Comparison of ENCODE assay signal across 32 cellular contexts in genomic region chr14:69499436-69499835, GRCh38. TPM values are rescaled to one million over a fixed set of nuclear protein-coding genes. Genes with fewer than 3 reads are reported as not detected.
"Had no signal": no experiment of that assay in that cellular context is flagged by ENCODE, and none has a peak within 500 bp of the region (broad histone marks: within the 10 kb centered on the region; RNA-seq: fewer than 3 reads in every experiment).

No MANE protein-coding gene starts in this region.

- H3K9me3 Mint-ChIP-seq: activated CD4-positive, alpha-beta memory T cell treated with anti-CD3 and anti-CD28 coated beads for 36 hours; activated CD4-positive, alpha-beta T cell treated with anti-CD3 and anti-CD28 coated beads, Interleukin-2, amount 10 ng/mL, durations not matched to agents 24 days and 14 days; activated naive CD4-positive, alpha-beta T cell treated with anti-CD3 and anti-CD28 coated beads for 36 hours; activated naive CD4-positive, alpha-beta T cell treated with anti-CD3 and anti-CD28 coated beads, Interleukin-2, amount 50 U/mL, for 24 hours; activated naive CD8-positive, alpha-beta T cell treated with anti-CD3 and anti-CD28 coated beads for 36 hours; activated naive CD8-positive, alpha-beta T cell treated with anti-CD3 and anti-CD28 coated beads, Interleukin-2, amount 50 U/mL, for 24 hours; activated T-helper 1 cell treated with anti-CD3 and anti-CD28 coated beads, Interleukin-12 subunit alpha, Interleukin-12 subunit beta, Interleukin-2, Interleukin-4 antibody, amounts not matched to agents 30 ng/mL and 10 ng/mL and 1 ng/mL, durations not matched to agents 14 hours and 24 hours and 36 hours; activated T-helper 2 cell treated with anti-CD3 and anti-CD28 coated beads, Interferon-gamma antibody, Interleukin-2, Interleukin-4, amounts not matched to agents 10 μg/mL and 5 μg/mL and 100 μg/mL, durations not matched to agents 14 hours and 24 hours and 36 hours; dendritic cell treated with granulocyte-macrophage colony-stimulating factor and Interleukin-4, amounts not matched to agents 40 ng/mL and 50 ng/mL, for 4 days; endodermal cell had no signal

- ATAC-seq: activated CD4-positive, alpha-beta T cell treated with anti-CD3 and anti-CD28 coated beads for 36 hours; activated CD8-positive, alpha-beta memory T cell treated with anti-CD3 and anti-CD28 coated beads, Interleukin-2, amount 10 ng/mL, durations not matched to agents 7 days and 5 days; activated CD8-positive, alpha-beta T cell treated with anti-CD3 and anti-CD28 coated beads, Interleukin-2, amount 10 ng/mL, durations not matched to agents 7 days and 5 days; activated naive CD8-positive, alpha-beta T cell treated with anti-CD3 and anti-CD28 coated beads, Interleukin-2, amount 50 U/mL, for 24 hours; body of pancreas; esophagus mucosa; heart right ventricle had no signal

- H3K36me3 Mint-ChIP-seq: activated CD4-positive, alpha-beta memory T cell treated with anti-CD3 and anti-CD28 coated beads for 36 hours; activated CD8-positive, alpha-beta memory T cell treated with anti-CD3 and anti-CD28 coated beads, Interleukin-2, amount 10 ng/mL, durations not matched to agents 7 days and 5 days; activated naive CD4-positive, alpha-beta T cell treated with anti-CD3 and anti-CD28 coated beads, Interleukin-2, amount 50 U/mL, for 24 hours; activated naive CD8-positive, alpha-beta T cell treated with anti-CD3 and anti-CD28 coated beads for 36 hours had no signal

- H3K4me3 ChIP-seq: adrenal gland, body of pancreas, coronary artery, dorsolateral prefrontal cortex, heart right ventricle had no signal

- FAIRE-seq: frontal cortex had no signal

- H3K27me3 Mint-ChIP-seq: activated naive CD8-positive, alpha-beta T cell treated with anti-CD3 and anti-CD28 coated beads, Interleukin-2, amount 50 U/mL, for 24 hours had no signal

- H3K36me3 ChIP-seq: adrenal gland, heart right ventricle had no signal

- DNase-seq: activated CD4-positive, alpha-beta memory T cell treated with anti-CD3 and anti-CD28 coated beads for 36 hours; activated CD4-positive, alpha-beta T cell treated with anti-CD3 and anti-CD28 coated beads for 36 hours; activated CD4-positive, alpha-beta T cell treated with anti-CD3 and anti-CD28 coated beads, Interleukin-2, amount 10 ng/mL, durations not matched to agents 24 days and 14 days; activated CD4-positive, CD25-positive, alpha-beta regulatory T cell; activated CD4-positive, CD25-positive, alpha-beta regulatory T cell treated with anti-CD3 and anti-CD28 coated beads, Interleukin-2, amount 50 U/mL, for 72 hours; activated CD8-positive, alpha-beta memory T cell treated with anti-CD3 and anti-CD28 coated beads, Interleukin-2, amount 10 ng/mL, durations not matched to agents 7 days and 5 days; activated CD8-positive, alpha-beta memory T cell treated with anti-CD3 and anti-CD28 coated beads, Interleukin-2, amount 50 U/mL, for 4 hours; activated CD8-positive, alpha-beta T cell treated with anti-CD3 and anti-CD28 coated beads, Interleukin-2, amount 10 ng/mL, durations not matched to agents 7 days and 5 days; activated effector memory CD4-positive, alpha-beta T cell treated with anti-CD3 and anti-CD28 coated beads, Interleukin-2, amount 50 U/mL, for 16 hours; activated naive CD4-positive, alpha-beta T cell treated with anti-CD3 and anti-CD28 coated beads for 36 hours; activated naive CD8-positive, alpha-beta T cell treated with anti-CD3 and anti-CD28 coated beads for 36 hours; activated naive CD8-positive, alpha-beta T cell treated with anti-CD3 and anti-CD28 coated beads, Interleukin-2, amount 50 U/mL, for 24 hours; activated T-cell treated with anti-CD3 and anti-CD28 coated beads, Interleukin-2, amount 50 U/mL, for 1 hour; activated T-cell treated with anti-CD3 and anti-CD28 coated beads, Interleukin-2, amount 50 U/mL, for 48 hours; adrenal gland; amygdala; aorta; body of pancreas; central memory CD4-positive, alpha-beta T cell; dorsolateral prefrontal cortex; effector memory CD4-positive, alpha-beta T cell; endodermal cell; foreskin fibroblast; heart right ventricle; T-helper 2 cell had no signal

- H3K27me3 ChIP-seq: adrenal gland, body of pancreas had no signal

- H3K27ac ChIP-seq: adrenal gland, body of pancreas, coronary artery, heart right ventricle had no signal

- H3K9me3 ChIP-seq: adrenal gland, body of pancreas, heart right ventricle had no signal

- H3K4me1 Mint-ChIP-seq: activated CD4-positive, alpha-beta T cell treated with anti-CD3 and anti-CD28 coated beads for 36 hours; activated CD4-positive, alpha-beta T cell treated with anti-CD3 and anti-CD28 coated beads, Interleukin-2, amount 10 ng/mL, durations not matched to agents 24 days and 14 days; activated CD8-positive, alpha-beta memory T cell treated with anti-CD3 and anti-CD28 coated beads, Interleukin-2, amount 10 ng/mL, durations not matched to agents 7 days and 5 days; activated naive CD4-positive, alpha-beta T cell treated with anti-CD3 and anti-CD28 coated beads, Interleukin-2, amount 50 U/mL, for 24 hours; activated naive CD8-positive, alpha-beta T cell treated with anti-CD3 and anti-CD28 coated beads for 36 hours; activated naive CD8-positive, alpha-beta T cell treated with anti-CD3 and anti-CD28 coated beads, Interleukin-2, amount 50 U/mL, for 24 hours; endodermal cell had no signal

- H3K4me3 Mint-ChIP-seq: activated CD4-positive, alpha-beta memory T cell treated with anti-CD3 and anti-CD28 coated beads for 36 hours; activated CD4-positive, alpha-beta T cell treated with anti-CD3 and anti-CD28 coated beads for 36 hours; activated CD4-positive, alpha-beta T cell treated with anti-CD3 and anti-CD28 coated beads, Interleukin-2, amount 10 ng/mL, durations not matched to agents 24 days and 14 days; activated CD8-positive, alpha-beta memory T cell treated with anti-CD3 and anti-CD28 coated beads, Interleukin-2, amount 10 ng/mL, durations not matched to agents 7 days and 5 days; activated CD8-positive, alpha-beta T cell treated with anti-CD3 and anti-CD28 coated beads, Interleukin-2, amount 10 ng/mL, durations not matched to agents 7 days and 5 days; activated naive CD4-positive, alpha-beta T cell treated with anti-CD3 and anti-CD28 coated beads for 36 hours; activated naive CD4-positive, alpha-beta T cell treated with anti-CD3 and anti-CD28 coated beads, Interleukin-2, amount 50 U/mL, for 24 hours; activated naive CD8-positive, alpha-beta T cell treated with anti-CD3 and anti-CD28 coated beads for 36 hours; activated naive CD8-positive, alpha-beta T cell treated with anti-CD3 and anti-CD28 coated beads, Interleukin-2, amount 50 U/mL, for 24 hours; activated T-helper 1 cell treated with anti-CD3 and anti-CD28 coated beads, Interleukin-12 subunit alpha, Interleukin-12 subunit beta, Interleukin-2, Interleukin-4 antibody, amounts not matched to agents 30 ng/mL and 10 ng/mL and 1 ng/mL, durations not matched to agents 14 hours and 24 hours and 36 hours; dendritic cell treated with granulocyte-macrophage colony-stimulating factor and Interleukin-4, amounts not matched to agents 40 ng/mL and 50 ng/mL, for 4 days; endodermal cell had no signal

- H3K4me1 ChIP-seq: body of pancreas had no signal

- H3K27ac Mint-ChIP-seq: activated CD4-positive, alpha-beta memory T cell treated with anti-CD3 and anti-CD28 coated beads for 36 hours; activated CD4-positive, alpha-beta T cell treated with anti-CD3 and anti-CD28 coated beads for 36 hours; activated CD4-positive, alpha-beta T cell treated with anti-CD3 and anti-CD28 coated beads, Interleukin-2, amount 10 ng/mL, durations not matched to agents 24 days and 14 days; activated CD8-positive, alpha-beta memory T cell treated with anti-CD3 and anti-CD28 coated beads, Interleukin-2, amount 10 ng/mL, durations not matched to agents 7 days and 5 days; activated CD8-positive, alpha-beta T cell treated with anti-CD3 and anti-CD28 coated beads, Interleukin-2, amount 10 ng/mL, durations not matched to agents 7 days and 5 days; activated naive CD4-positive, alpha-beta T cell treated with anti-CD3 and anti-CD28 coated beads for 36 hours; activated naive CD4-positive, alpha-beta T cell treated with anti-CD3 and anti-CD28 coated beads, Interleukin-2, amount 50 U/mL, for 24 hours; activated naive CD8-positive, alpha-beta T cell treated with anti-CD3 and anti-CD28 coated beads for 36 hours; activated naive CD8-positive, alpha-beta T cell treated with anti-CD3 and anti-CD28 coated beads, Interleukin-2, amount 50 U/mL, for 24 hours; activated T-helper 1 cell treated with anti-CD3 and anti-CD28 coated beads, Interleukin-12 subunit alpha, Interleukin-12 subunit beta, Interleukin-2, Interleukin-4 antibody, amounts not matched to agents 30 ng/mL and 10 ng/mL and 1 ng/mL, durations not matched to agents 14 hours and 24 hours and 36 hours; activated T-helper 2 cell treated with anti-CD3 and anti-CD28 coated beads, Interferon-gamma antibody, Interleukin-2, Interleukin-4, amounts not matched to agents 10 μg/mL and 5 μg/mL and 100 μg/mL, durations not matched to agents 14 hours and 24 hours and 36 hours; dendritic cell treated with granulocyte-macrophage colony-stimulating factor and Interleukin-4, amounts not matched to agents 40 ng/mL and 50 ng/mL, for 4 days; endodermal cell had no signal

RNA-seq across cellular contexts. Expression of gene PLEKHD1, which starts 14.9 kb away (rescaled TPM):
- total RNA-seq: activated naive CD4-positive, alpha-beta T cell treated with anti-CD3 and anti-CD28 coated beads for 36 hours; activated T-helper 1 cell treated with anti-CD3 and anti-CD28 coated beads, Interleukin-12 subunit alpha, Interleukin-12 subunit beta, Interleukin-2, Interleukin-4 antibody, amounts not matched to agents 30 ng/mL and 10 ng/mL and 1 ng/mL, durations not matched to agents 14 hours and 24 hours and 36 hours; esophagus mucosa had no signal
